8 cellular contexts compared by ENCODE assay signal in genomic region chr10:100518761-100519241, GRCh38. TPM values are rescaled to one million over a fixed set of nuclear protein-coding genes. Genes with fewer than 3 reads are reported as not detected.
DNase-seq lines count a peak whose midpoint lies in the region; ATAC-seq and TF ChIP-seq lines count a peak whose summit lies in the region.

No MANE protein-coding gene starts in this region.

- H3K9me3 ChIP-seq in Karpas-422 (ENCODE audit: low read length) (no peaks in the 10 kb centered on the region), SU-DHL-6 (ENCODE audit: insufficient read depth, low read length) (no peaks in the 10 kb centered on the region), ascending aorta (no peaks in the 10 kb centered on the region), prostate gland (no peaks in the 10 kb centered on the region)

- no peak overlapping the region for H3K9ac ChIP-seq in Karpas-422 (ENCODE audit: low read length)
- H3K9ac ChIP-seq in SU-DHL-6 (ENCODE audit: low read length): no peak overlapping the region

- H3F3A ChIP-seq in SU-DHL-6 (ENCODE audit: insufficient read depth): no peaks in the 10 kb centered on the region; the same call in 1 of the 2 replicates

- no peaks in the 10 kb centered on the region for H4K20me1 ChIP-seq in Karpas-422 (ENCODE audit: insufficient read depth, low read depth, low read length)
- H4K20me1 ChIP-seq in SU-DHL-6 (ENCODE audit: low read depth, low read length): no peaks in the 10 kb centered on the region

- peak; percentile 72 for ATAC-seq in left ventricle myocardium superior
- ATAC-seq in GM18505 (IDR thresholded peaks at IDR 0.05; ENCODE audit: unreplicated experiment): no peak

- TF ChIP-seq POLR2A in prostate gland (IDR thresholded peaks at IDR 0.05) (no peak), GM18505 (IDR thresholded peaks at IDR 0.05; ENCODE audit: borderline replicate concordance, extremely low read depth, insufficient read depth, insufficient read length) (no peak)

- H3K27me3 ChIP-seq in Karpas-422 (ENCODE audit: low read length) (no peaks in the 10 kb centered on the region), SU-DHL-6 (ENCODE audit: low read length) (no peaks in the 10 kb centered on the region), ascending aorta (no peaks in the 10 kb centered on the region), prostate gland (replicated peaks; ENCODE audit: insufficient read depth) (no peaks in the 10 kb centered on the region)

- TF ChIP-seq CTCF in SU-DHL-6 (IDR thresholded peaks at IDR 0.05; ENCODE audit: insufficient read depth, low read length, poor library complexity, severe bottlenecking) (peak; percentile 66), ascending aorta (IDR thresholded peaks at IDR 0.05) (peak; percentile 36 to 73 (median 59)), prostate gland (IDR thresholded peaks at IDR 0.05) (peak; percentile 31 to 84 (median 78))

- H3K36me3 ChIP-seq in Karpas-422 (ENCODE audit: insufficient read depth, low read length) (no peaks in the 10 kb centered on the region), SU-DHL-6 (ENCODE audit: low read length) (no peaks in the 10 kb centered on the region), ascending aorta (peaks cover 6 to 9% of the 10 kb centered on the region in 2 donors), prostate gland (no peaks in the 10 kb centered on the region)

- WGBS in prostate gland: 15% methylated on average over 7 of the region's 7 CpGs

- H3K4me1 ChIP-seq in Karpas-422 (ENCODE audit: low read length) (no peaks in the 10 kb centered on the region), ascending aorta (no peaks in the 10 kb centered on the region), prostate gland (replicated peaks) (no peaks in the 10 kb centered on the region)

- H3K79me2 ChIP-seq in Karpas-422 (ENCODE audit: low read length) (no peaks in the 10 kb centered on the region), SU-DHL-6 (ENCODE audit: insufficient read depth, low read length) (no peaks in the 10 kb centered on the region)

- DNase-seq in DMS53 (lab: John Stamatoyannopoulos, UW) (peak; percentile 84), Karpas-422 (peak; percentile 61), ascending aorta (ENCODE audit: low spot score in 2 of 2) (peak in 1 of 2 donors; percentile 81), left ventricle myocardium superior (peak; percentile 57), prostate gland (ENCODE audit: low spot score) (peak; percentile 77), GM19240 (ENCODE audit: insufficient read length, low spot score) (no peak)

- H3K4me2 ChIP-seq in Karpas-422 (ENCODE audit: low read depth, low read length, poor library complexity, severe bottlenecking) (no peak overlapping the region), SU-DHL-6 (ENCODE audit: low read depth, low read length, poor library complexity, severe bottlenecking) (no peak overlapping the region)

- no peak overlapping the region for H3K4me3 ChIP-seq in Karpas-422 (ENCODE audit: low read length)
- no peak overlapping the region for H3K4me3 ChIP-seq in SU-DHL-6 (ENCODE audit: insufficient read depth, low read length, poor library complexity, severe bottlenecking)
- H3K4me3 ChIP-seq in ascending aorta: peak overlapping the region; percentile 48 to 73
- peak overlapping the region; percentile 32 to 33 for H3K4me3 ChIP-seq in prostate gland

- H3K9me2 ChIP-seq in Karpas-422 (replicated peaks; ENCODE audit: insufficient read depth, low read length): no peaks in the 10 kb centered on the region
- H3K9me2 ChIP-seq in SU-DHL-6 (replicated peaks; ENCODE audit: insufficient read depth, low read length): no peaks in the 10 kb centered on the region

- intact Hi-C loops in ascending aorta (cut with DNase I): loop anchor here (2.0 to 5.0 kb wide), 3 partner anchors 36 to 180 kb away; no protein-coding TSS in a partner anchor
- intact Hi-C loops in left ventricle myocardium superior (cut with micrococcal nuclease): no loop called here
- intact Hi-C loops in prostate gland (cut with DNase I): loop anchor here (5.0 kb wide), 2 partner anchors 86 to 176 kb away; no protein-coding TSS in a partner anchor

- no peak overlapping the region for H2AFZ ChIP-seq in Karpas-422 (ENCODE audit: low read length)
- H2AFZ ChIP-seq in SU-DHL-6 (ENCODE audit: low read depth, low read length, severe bottlenecking): no peak overlapping the region

- H3K27ac ChIP-seq in Karpas-422 (ENCODE audit: low read length) (no peak overlapping the region), SU-DHL-6 (ENCODE audit: low read depth, low read length) (no peak overlapping the region), ascending aorta (peak overlapping the region in 1 of 2 donors; percentile 13), prostate gland (no peak overlapping the region)

RNA-seq across cellular contexts. Expression of gene SEC31B, which starts 0.9 kb away (rescaled TPM):
- total RNA-seq in Karpas-422 (2014; rRNA removed; shearing (Covaris generic); ENCODE audit: low replicate concordance): 23.6 and 26.6 TPM in 2 replicates
- total RNA-seq in ascending aorta: 9.2 TPM
- 8.5 TPM for total RNA-seq in left ventricle myocardium superior
- total RNA-seq in prostate gland: 10 to 100 TPM; 10.5 to 17.3 TPM

RNA-seq across cellular contexts. Expression of gene NDUFB8, which starts 10.9 kb away (rescaled TPM):
- 267 and 500 TPM in 2 replicates for total RNA-seq in Karpas-422 (2014; rRNA removed; shearing (Covaris generic); ENCODE audit: low replicate concordance)
- total RNA-seq in ascending aorta (71.1 TPM), left ventricle myocardium superior (451 TPM), prostate gland (100 to 1,000 TPM; 195 to 222 TPM)

RNA-seq across cellular contexts. Expression of gene HIF1AN, which starts 16.9 kb away (rescaled TPM):
- 14.8 and 19.2 TPM in 2 replicates for total RNA-seq in Karpas-422 (2014; rRNA removed; shearing (Covaris generic); ENCODE audit: low replicate concordance)
- total RNA-seq in ascending aorta: 4.7 TPM
- 54.6 TPM for total RNA-seq in left ventricle myocardium superior
- 10 to 100 TPM; 10.8 to 30.2 TPM for total RNA-seq in prostate gland

RNA-seq across cellular contexts. Expression of gene WNT8B, which starts 56.0 kb away (rescaled TPM):
- not detected in 2 replicates for total RNA-seq in Karpas-422 (2014; rRNA removed; shearing (Covaris generic); ENCODE audit: low replicate concordance)
- not detected for total RNA-seq in ascending aorta
- total RNA-seq in left ventricle myocardium superior: not detected
- total RNA-seq in prostate gland: 1 to 10 TPM in 1 of 2 donors, under 1 TPM in 1; 0.40 to 1.8 TPM

Comparison
In these comparisons a context has a peak if more than half of its experiments do, and no peak if none do; other contexts are left out.
1. H3K4me3 ChIP-seq: peak in ascending aorta (2 of 2) and prostate gland (2 of 2); none in Karpas-422 (single experiment) and SU-DHL-6 (single experiment).
2. Peak in every context shown above with its lines, with median percentiles within 50 percentile points of each other: CTCF ChIP-seq.